ENCODE assay signal across 14 cellular contexts in the genomic region with DNA sequence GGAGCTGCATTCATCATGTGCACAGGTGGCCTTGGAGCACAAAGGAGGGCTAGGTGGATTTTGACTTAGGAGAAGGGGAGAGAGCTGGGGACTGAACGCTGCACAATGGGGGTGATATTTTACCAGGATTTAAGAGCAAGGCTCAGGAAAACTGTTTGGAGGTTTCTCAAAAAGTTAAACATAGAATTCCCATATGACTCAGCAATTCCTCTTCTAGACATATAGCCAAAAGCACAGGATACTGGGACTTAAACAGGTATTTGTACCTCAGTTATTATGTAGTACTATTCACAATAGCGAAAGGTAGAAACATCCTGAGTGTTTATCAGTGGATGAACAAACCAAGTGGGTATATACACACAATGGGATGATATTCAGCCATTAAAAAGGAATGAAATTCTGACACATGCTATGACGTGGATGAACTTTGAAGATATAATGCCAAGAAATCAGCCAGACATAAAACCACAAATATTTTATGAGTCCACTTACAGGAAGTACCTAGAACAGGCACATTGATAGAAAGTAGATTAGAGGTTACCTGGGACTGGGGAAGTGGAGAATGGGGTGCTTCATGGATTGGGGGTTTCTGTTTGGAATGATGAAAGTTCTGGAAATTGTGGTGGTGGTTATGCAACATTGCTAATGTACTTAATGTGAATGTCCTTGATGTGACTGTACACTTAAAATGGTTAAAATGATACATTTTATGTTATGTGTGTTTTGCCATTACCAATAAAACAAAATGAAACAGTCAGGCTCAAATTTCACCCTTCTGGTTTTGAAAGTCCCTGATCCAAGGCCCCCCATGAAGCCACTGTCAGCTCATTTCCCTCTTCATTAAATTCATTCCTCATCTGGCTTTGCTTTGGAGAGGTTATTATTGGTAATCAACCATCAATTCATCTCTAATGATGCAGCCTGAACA.
DNase-seq lines count a peak whose midpoint lies in the region; ATAC-seq, FAIRE-seq and TF ChIP-seq lines count a peak whose summit lies in the region.
"Had no signal": no experiment of that assay in that cellular context is flagged by ENCODE, and none has a peak within 500 bp of the region (broad histone marks: within the 10 kb centered on the region; RNA-seq: fewer than 3 reads in every experiment).

No MANE protein-coding gene starts in this region.

- FAIRE-seq in K562 (lab: Jason Lieb, UNC) = no peak
- FAIRE-seq: islet of Langerhans had no signal

- no peak for TF ChIP-seq EP300 in K562 (IDR thresholded peaks at IDR 0.05; ENCODE audit: low read length)

- in situ Hi-C loops in IMR-90 (cut with MboI; ENCODE audit: low sequenced_read_pairs) (no loop called here), K562 (cut with MboI) (no loop called here)

- intact Hi-C loops in IMR-90 (cut with micrococcal nuclease) = no loop called here
- intact Hi-C loops in K562 (cut with micrococcal nuclease) = no loop called here

- no peaks in the 10 kb centered on the region for H4K20me1 ChIP-seq in IMR-90 (ENCODE audit: insufficient read depth, low read length)
- no peaks in the 10 kb centered on the region for H4K20me1 ChIP-seq in K562 (replicated peaks; ENCODE audit: control insufficient read depth, insufficient read depth, low read length)

- no CpG with 5 or more reads among the region's 3 CpGs for WGBS in IMR-90 (ENCODE audit: extremely low coverage in 2 of 2, insufficient read length in 1 of 2), 2 experiments
- WGBS in K562 (ENCODE audit: insufficient coverage, low coverage, missing lambda C conversion rate) = 24% methylated on average over 3 of the region's 3 CpGs
- WGBS in mesendoderm (ENCODE audit: extremely low coverage, insufficient coverage, low lambda C conversion rate) = no CpG with 5 or more reads among the region's 3 CpGs
- WGBS in trophoblast cell (ENCODE audit: extremely low coverage, insufficient coverage, insufficient read length) = no CpG with 5 or more reads among the region's 3 CpGs

- H3K36me3 ChIP-seq in IMR-90 (ENCODE audit: control insufficient read depth, insufficient read depth, low read length) (no peaks in the 10 kb centered on the region), K562 (ENCODE audit: control insufficient read depth, insufficient read depth, low read length) (no peaks in the 10 kb centered on the region), mesendoderm (ENCODE audit: control insufficient read depth, insufficient read depth, low read length) (no peaks in the 10 kb centered on the region), trophoblast cell (ENCODE audit: control insufficient read depth in 1 of 2, insufficient read depth in 2 of 2, low read length in 2 of 2) (no peaks in the 10 kb centered on the region)
- H3K36me3 ChIP-seq: ascending aorta, spleen, vagina had no signal

- H3K56ac ChIP-seq in IMR-90 (ENCODE audit: extremely low read depth, insufficient read depth, low read length) (no peak overlapping the region), mesendoderm (ENCODE audit: low read length) (peak overlapping the region; percentile 29)

- TF ChIP-seq RAD21 in IMR-90 (IDR thresholded peaks at IDR 0.05; ENCODE audit: low read length) (no peak), K562 (CRISPR knock-in tag; conservative IDR thresholded peaks at IDR 0.05 in 1 of 2, IDR thresholded peaks at IDR 0.05 in 1 of 2) (no peak)

- no peak overlapping the region for H4K5ac ChIP-seq in IMR-90 (ENCODE audit: low read depth, low read length)
- no peak overlapping the region for H4K5ac ChIP-seq in mesendoderm (ENCODE audit: low read length)

- H3K79me2 ChIP-seq in K562 (ENCODE audit: control insufficient read depth, insufficient read depth, low read length) = no peaks in the 10 kb centered on the region
- no peaks in the 10 kb centered on the region for H3K79me2 ChIP-seq in mesendoderm (ENCODE audit: control insufficient read depth, insufficient read depth, low read length)
- no peaks in the 10 kb centered on the region for H3K79me2 ChIP-seq in trophoblast cell (ENCODE audit: control insufficient read depth, insufficient read depth, low read length, poor library complexity)

- no peak overlapping the region for H3K23ac ChIP-seq in IMR-90 (ENCODE audit: low read depth, low read length)
- H3K23ac ChIP-seq in mesendoderm (ENCODE audit: low read length) = no peak overlapping the region
- H3K23ac ChIP-seq in trophoblast cell (ENCODE audit: low read length) = no peak overlapping the region

- no peaks in the 10 kb centered on the region for H3K4me1 ChIP-seq in IMR-90 (ENCODE audit: control insufficient read depth, insufficient read depth, low read length)
- no peaks in the 10 kb centered on the region; a peak in 1 of 5 replicates for H3K4me1 ChIP-seq in K562 (replicated peaks in 1 of 2; ENCODE audit: control insufficient read depth in 2 of 2, insufficient read depth in 2 of 2, low read length in 2 of 2)
- peaks cover 8% of the 10 kb centered on the region for H3K4me1 ChIP-seq in mesendoderm (ENCODE audit: control insufficient read depth, low read depth, low read length)
- no peaks in the 10 kb centered on the region for H3K4me1 ChIP-seq in trophoblast cell (ENCODE audit: control insufficient read depth in 1 of 2, insufficient read depth in 2 of 2, low read length in 2 of 2)
- H3K4me1 ChIP-seq: ascending aorta, vagina had no signal

- H2BK15ac ChIP-seq in IMR-90 (ENCODE audit: low read depth, low read length) = no peak overlapping the region
- no peak overlapping the region for H2BK15ac ChIP-seq in mesendoderm (replicated peaks; ENCODE audit: low read depth)

- H3K4me3 ChIP-seq in IMR-90 (ENCODE audit: insufficient read depth, low read depth, low read length) (no peak overlapping the region), K562 (no peak overlapping the region), mesendoderm (ENCODE audit: low read length) (no peak overlapping the region), trophoblast cell (ENCODE audit: low read depth, low read length) (no peak overlapping the region)
- H3K4me3 ChIP-seq: ascending aorta, spleen, vagina had no signal

- H2AK9ac ChIP-seq in IMR-90 (replicated peaks; ENCODE audit: low read depth, low read length, poor library complexity) = no peak overlapping the region

- H3K27ac ChIP-seq in IMR-90 (ENCODE audit: insufficient read depth, low read length) (no peak overlapping the region), K562 (ENCODE audit: extremely low read depth, low read depth, low read length) (no peak overlapping the region), mesendoderm (ENCODE audit: low read depth, low read length) (no peak overlapping the region), trophoblast cell (ENCODE audit: low read depth, low read length) (no peak overlapping the region)
- H3K27ac ChIP-seq: ascending aorta, spleen, vagina had no signal

- BruUV-seq in IMR-90 (replicated peaks; lab: Mats Ljungman, UMichigan) (no TSS peak), K562 (replicated peaks; lab: Mats Ljungman, UMichigan) (no TSS peak)

- no peak overlapping the region for H2BK120ac ChIP-seq in IMR-90 (ENCODE audit: low read depth, low read length)
- no peak overlapping the region for H2BK120ac ChIP-seq in mesendoderm (ENCODE audit: low read depth, low read length)
- H2BK120ac ChIP-seq in trophoblast cell (ENCODE audit: insufficient read depth, low read length, poor library complexity) = no peak overlapping the region

- no peak for TF ChIP-seq CTCF in IMR-90 (conservative IDR thresholded peaks at IDR 0.05; ENCODE audit: low read depth, low read length)
- no peak for TF ChIP-seq CTCF in K562 (IDR thresholded peaks at IDR 0.05 in 2 of 3, conservative IDR thresholded peaks at IDR 0.05 in 1 of 3; ENCODE audit: insufficient read depth in 2 of 3, low read depth in 1 of 3, low read length in 3 of 3)

- no peak overlapping the region for H3K18ac ChIP-seq in IMR-90 (ENCODE audit: low read depth, low read length)
- H3K18ac ChIP-seq in mesendoderm (ENCODE audit: low read length) = no peak overlapping the region
- no peak overlapping the region for H3K18ac ChIP-seq in trophoblast cell (ENCODE audit: low read length)

- no peak overlapping the region; the same call in 1 of the 2 replicates for H2BK20ac ChIP-seq in IMR-90 (ENCODE audit: low read depth, low read length)

- H3K9ac ChIP-seq in IMR-90 (ENCODE audit: low read depth, low read length) (no peak overlapping the region), K562 (ENCODE audit: insufficient read depth in 1 of 2, low read depth in 2 of 2, low read length in 2 of 2) (no peak overlapping the region), mesendoderm (ENCODE audit: low read length) (no peak overlapping the region), trophoblast cell (ENCODE audit: low read length) (no peak overlapping the region)

- DNase-seq in DMS79 (lab: John Stamatoyannopoulos, UW) = peak; percentile 59
- peak; percentile 55 for DNase-seq in IMR-90
- DNase-seq in K562 (ENCODE audit: extremely low read depth in 1 of 4, low spot score in 3 of 4) = no peak
- no peak for DNase-seq in mesendoderm
- no peak for DNase-seq in D341Med (ENCODE audit: low spot score)
- DNase-seq in trophoblast cell = no peak
- DNase-seq: naive thymus-derived CD4-positive, alpha-beta T cell; spleen had no signal

- no peak overlapping the region for H4K12ac ChIP-seq in trophoblast cell (ENCODE audit: low read depth, low read length)

- dilution Hi-C loops in IMR-90 (cut with HindIII; ENCODE audit: low sequenced_read_pairs, unreplicated experiment) = no loop called here

- H2AFZ ChIP-seq in IMR-90 (replicated peaks; ENCODE audit: low read length, poor library complexity) (no peak overlapping the region), K562 (ENCODE audit: low read depth, low read length) (no peak overlapping the region), trophoblast cell (ENCODE audit: insufficient read depth, low read length, poor library complexity) (no peak overlapping the region)

- no peak overlapping the region for H4K8ac ChIP-seq in IMR-90 (ENCODE audit: low read depth in 2 of 2, low read length in 2 of 2)
- H4K8ac ChIP-seq in mesendoderm (ENCODE audit: low read depth, low read length) = no peak overlapping the region
- H4K8ac ChIP-seq in trophoblast cell (ENCODE audit: low read depth, low read length) = no peak overlapping the region

- peaks cover 5% of the 10 kb centered on the region for H3K27me3 ChIP-seq in IMR-90 (ENCODE audit: control insufficient read depth, insufficient read depth, low read length)
- peaks cover 0 to 13% of the 10 kb centered on the region in 2 experiments; a peak in 2 of 5 replicates for H3K27me3 ChIP-seq in K562 (ENCODE audit: control insufficient read depth in 2 of 2, insufficient read depth in 2 of 2, low read length in 2 of 2)
- H3K27me3 ChIP-seq in mesendoderm (ENCODE audit: insufficient read depth, low read length, poor library complexity) = no peaks in the 10 kb centered on the region
- no peaks in the 10 kb centered on the region for H3K27me3 ChIP-seq in trophoblast cell (ENCODE audit: insufficient read depth, low read length)
- H3K27me3 ChIP-seq: ascending aorta, spleen, vagina had no signal

- ATAC-seq in IMR-90 (ENCODE audit: low read depth) (no peak), K562 (no peak), HG03108 (IDR thresholded peaks at IDR 0.05; ENCODE audit: unreplicated experiment) (no peak), GM18511 (IDR thresholded peaks at IDR 0.05; ENCODE audit: unreplicated experiment) (no peak)
- ATAC-seq: naive thymus-derived CD4-positive, alpha-beta T cell; Panc1 had no signal

- H2AK5ac ChIP-seq in IMR-90 (ENCODE audit: low read depth, low read length) (no peak overlapping the region), mesendoderm (ENCODE audit: low read length) (no peak overlapping the region), trophoblast cell (ENCODE audit: low read length) (no peak overlapping the region)

- H3K79me1 ChIP-seq in IMR-90 (ENCODE audit: low read depth in 1 of 2, low read length in 2 of 2) (no peaks in the 10 kb centered on the region), mesendoderm (ENCODE audit: low read length) (no peaks in the 10 kb centered on the region), trophoblast cell (ENCODE audit: low read length) (no peaks in the 10 kb centered on the region)

- H3K14ac ChIP-seq in IMR-90 (replicated peaks; ENCODE audit: low read depth, low read length) (no peak overlapping the region), trophoblast cell (ENCODE audit: low read length) (no peak overlapping the region)

- CTCF ChIA-PET in IMR-90 (lab: Yijun Ruan, JAX) (no interaction called here), K562 (lab: Yijun Ruan, JAX; ENCODE audit: low intra/inter-chr PET ratio) (no interaction called here)

- H2BK12ac ChIP-seq in trophoblast cell (ENCODE audit: low read length) = no peak overlapping the region

- H3K4ac ChIP-seq in IMR-90 (ENCODE audit: low read depth, low read length) (no peak overlapping the region), mesendoderm (ENCODE audit: low read depth, low read length) (no peak overlapping the region), trophoblast cell (ENCODE audit: low read depth, low read length) (no peak overlapping the region)

- H3K4me2 ChIP-seq in IMR-90 (ENCODE audit: low read depth, low read length) (no peak overlapping the region), K562 (ENCODE audit: insufficient read depth, low read length) (no peak overlapping the region), mesendoderm (ENCODE audit: low read length) (no peak overlapping the region), trophoblast cell (ENCODE audit: low read length) (no peak overlapping the region)

- H2BK5ac ChIP-seq in IMR-90 (ENCODE audit: low read depth, low read length, poor library complexity, severe bottlenecking) (no peak overlapping the region), mesendoderm (ENCODE audit: low read length) (no peak overlapping the region), trophoblast cell (ENCODE audit: low read depth, low read length, poor library complexity) (no peak overlapping the region)

- H3K9me1 ChIP-seq in IMR-90 (ENCODE audit: insufficient read depth, low read length) (no peaks in the 10 kb centered on the region; the same call in 1 of the 2 replicates), K562 (ENCODE audit: control insufficient read depth, insufficient read depth, low read length) (no peaks in the 10 kb centered on the region)

- no peaks in the 10 kb centered on the region for H3K9me3 ChIP-seq in IMR-90 (ENCODE audit: control insufficient read depth, insufficient read depth, low read length)
- H3K9me3 ChIP-seq in K562 (replicated peaks; ENCODE audit: control insufficient read depth, insufficient read depth, low read depth, low read length) = no peaks in the 10 kb centered on the region
- H3K9me3 ChIP-seq in trophoblast cell (ENCODE audit: insufficient read depth, low read depth, low read length) = no peaks in the 10 kb centered on the region
- H3K9me3 ChIP-seq: ascending aorta, spleen, vagina had no signal

- POLR2A ChIA-PET in IMR-90 (lab: Charles Lee; ENCODE audit: unreplicated experiment) (no interaction called here), K562 (lab: Yijun Ruan, JAX) (no interaction called here)

- TF ChIP-seq POLR2A in IMR-90 (IDR thresholded peaks at IDR 0.05; ENCODE audit: low read depth, low read length) (no peak), K562 (conservative IDR thresholded peaks at IDR 0.05) (no peak)

- no peak overlapping the region for H4K91ac ChIP-seq in IMR-90 (ENCODE audit: insufficient read depth, low read depth, low read length)
- H4K91ac ChIP-seq in trophoblast cell (ENCODE audit: low read depth, low read length) = no peak overlapping the region

Comparison
In these comparisons a context has a peak if more than half of its experiments do, and no peak if none do; other contexts are left out.
1. DNase-seq: peak in DMS79 (single experiment) and IMR-90 (single experiment); none in K562 (0 of 4), mesendoderm (single experiment), D341Med (single experiment) and trophoblast cell (0 of 2).